ENCODE assay signal across 33 cellular contexts in genomic region chr12:54593135-54593534, GRCh38. TPM values are rescaled to one million over a fixed set of nuclear protein-coding genes. Genes with fewer than 3 reads are reported as not detected.
A peak's percentile ranks its signal among the peaks of the same experiment; 100 is the strongest.
DNase-seq lines count a peak whose midpoint lies in the region; ATAC-seq, FAIRE-seq and TF ChIP-seq lines count a peak whose summit lies in the region.
"Had no signal": no experiment of that assay in that cellular context is flagged by ENCODE, and none has a peak within 500 bp of the region (broad histone marks: within the 10 kb centered on the region; RNA-seq: fewer than 3 reads in every experiment).

No MANE protein-coding gene starts in this region.

- FAIRE-seq in RCC 7860 (lab: Jason Lieb, UNC) = peak; percentile 89
- FAIRE-seq: colon had no signal

- no peak overlapping the region for H3K4me3 ChIP-seq in foreskin fibroblast (ENCODE audit: low read depth in 1 of 2, low read length in 2 of 2)
- H3K4me3 ChIP-seq: heart right ventricle, left lung, psoas muscle, SJSA1, skin epidermis, stomach, tibial artery had no signal

- no peak for ATAC-seq in GM19455 (IDR thresholded peaks at IDR 0.05; ENCODE audit: unreplicated experiment)
- ATAC-seq: heart right ventricle, left lung, Panc1, psoas muscle, T-cell had no signal

- TF ChIP-seq CTCF in foreskin fibroblast (IDR thresholded peaks at IDR 0.05; ENCODE audit: low read depth, low read length) = no peak

- DNase-seq in NK-92 treated with Interleukin-12 subunit alpha and Interleukin-12 subunit beta, amount 100 ng/mL, for 24 hours (lab: John Stamatoyannopoulos, UW) = peak; percentile 5
- DNase-seq in NK-92 (lab: John Stamatoyannopoulos, UW; ENCODE audit: unreplicated experiment) = no peak
- peak; percentile 66 for DNase-seq in RCC 7860 (ENCODE audit: low spot score)
- peak; percentile 13 to 37 for DNase-seq in foreskin fibroblast
- peak; percentile 80 for DNase-seq in renal cortical epithelial cell (ENCODE audit: low read depth)
- DNase-seq in NCI-H1092 treated with DMSO at 0.1 percent for 48 hours (lab: John Stamatoyannopoulos, UW) = no peak
- DNase-seq in KG1 (lab: John Stamatoyannopoulos, UW) = no peak
- DNase-seq: activated CD4-positive, alpha-beta memory T cell treated with anti-CD3 and anti-CD28 coated beads for 36 hours; activated CD4-positive, CD25-positive, alpha-beta regulatory T cell treated with anti-CD3 and anti-CD28 coated beads, Interleukin-2, amount 50 U/mL, for 72 hours; activated CD8-positive, alpha-beta memory T cell treated with anti-CD3 and anti-CD28 coated beads, Interleukin-2, amount 50 U/mL, for 4 hours; activated naive CD4-positive, alpha-beta T cell treated with anti-CD3 and anti-CD28 coated beads, Interleukin-2, amount 10 ng/mL, durations not matched to agents 7 days and 5 days; amniotic stem cell; CD4-positive, alpha-beta T cell; DMS 273 treated with DMSO at 0.1 percent for 48 hours; effector CD4-positive, alpha-beta T cell; H7; heart right ventricle; IMR-90; left lung; naive B cell; NCI-H1417 treated with DMSO at 0.1 percent for 48 hours; NCI-H446 treated with DMSO at 0.1 percent for 48 hours; psoas muscle; stomach; T-cell; tibial artery had no signal

RNA-seq across cellular contexts. Expression of gene PPP1R1A, which starts 4.7 kb away (rescaled TPM):
- total RNA-seq in renal cortical epithelial cell = 4.0 and 28.2 TPM in 2 replicates
- total RNA-seq: activated CD4-positive, alpha-beta memory T cell treated with anti-CD3 and anti-CD28 coated beads for 36 hours; CD4-positive, alpha-beta T cell; fibroblast of villous mesenchyme; IMR-90; SJSA1; T-cell had no signal

RNA-seq across cellular contexts. Expression of gene LACRT, which starts 41.6 kb away (rescaled TPM):
- not detected in 2 replicates for total RNA-seq in renal cortical epithelial cell
- total RNA-seq: activated CD4-positive, alpha-beta memory T cell treated with anti-CD3 and anti-CD28 coated beads for 36 hours; CD4-positive, alpha-beta T cell; epithelial cell of proximal tubule; fibroblast of villous mesenchyme; H7; heart right ventricle; IMR-90; left lung; psoas muscle; SJSA1; stomach; T-cell had no signal

RNA-seq across cellular contexts. Expression of gene PDE1B, which starts 43.7 kb away (rescaled TPM):
- 0.20 TPM in 1 of 2 replicates, not detected in the other for total RNA-seq in renal cortical epithelial cell
- total RNA-seq: fibroblast of villous mesenchyme, IMR-90, SJSA1 had no signal

RNA-seq across cellular contexts. Expression of gene DCD, which starts 55.0 kb away (rescaled TPM):
- not detected in 2 replicates for total RNA-seq in renal cortical epithelial cell
- total RNA-seq: activated CD4-positive, alpha-beta memory T cell treated with anti-CD3 and anti-CD28 coated beads for 36 hours; CD4-positive, alpha-beta T cell; epithelial cell of proximal tubule; fibroblast of villous mesenchyme; H7; heart right ventricle; IMR-90; left lung; psoas muscle; SJSA1; stomach; T-cell had no signal

Comparison
In these comparisons a context has a peak if more than half of its experiments do, and no peak if none do; other contexts are left out.
1. DNase-seq: peak in NK-92 treated with Interleukin-12 subunit alpha and Interleukin-12 subunit beta, amount 100 ng/mL, for 24 hours (single experiment), RCC 7860 (single experiment), foreskin fibroblast (2 of 2) and renal cortical epithelial cell (single experiment); none in NK-92 (single experiment), NCI-H1092 treated with DMSO at 0.1 percent for 48 hours (single experiment) and KG1 (single experiment).